ENCODE assay signal across 1 cellular context in the genomic region with DNA sequence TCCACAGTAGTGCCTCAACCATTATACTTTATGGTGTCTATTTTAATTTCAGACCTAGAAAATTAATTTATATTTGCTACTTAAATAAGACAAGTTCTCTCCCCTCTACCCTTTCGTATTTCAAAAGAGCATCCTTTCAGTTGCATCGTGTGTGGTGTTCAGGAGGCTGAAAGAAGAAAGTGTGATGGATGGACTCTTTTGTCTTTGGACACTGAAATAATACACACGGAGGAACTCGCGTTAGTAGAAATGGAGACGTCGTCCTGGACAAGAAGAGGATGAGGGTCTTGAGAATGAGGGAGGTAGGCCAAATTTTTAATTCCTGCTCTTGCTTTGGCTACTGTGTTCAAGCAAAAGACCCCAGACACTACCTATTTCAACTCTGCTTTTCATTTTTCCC.
TF ChIP-seq lines count a peak whose summit lies in the region.

No MANE protein-coding gene starts in this region.

TF ChIP-seq in IMR-90, 13 proteins besides CTCF, POLR2A, EP300 and RAD21 (continued from another document):
- no peak for TF ChIP-seq RCOR1 (IDR thresholded peaks at IDR 0.05; ENCODE audit: insufficient replicate concordance, low read length)
- no peak for TF ChIP-seq FOS (IDR thresholded peaks at IDR 0.05; ENCODE audit: low read depth, low read length)
- TF ChIP-seq CHD1 (IDR thresholded peaks at IDR 0.05; ENCODE audit: low read depth, low read length), result no peak
- TF ChIP-seq, protein P1, sequence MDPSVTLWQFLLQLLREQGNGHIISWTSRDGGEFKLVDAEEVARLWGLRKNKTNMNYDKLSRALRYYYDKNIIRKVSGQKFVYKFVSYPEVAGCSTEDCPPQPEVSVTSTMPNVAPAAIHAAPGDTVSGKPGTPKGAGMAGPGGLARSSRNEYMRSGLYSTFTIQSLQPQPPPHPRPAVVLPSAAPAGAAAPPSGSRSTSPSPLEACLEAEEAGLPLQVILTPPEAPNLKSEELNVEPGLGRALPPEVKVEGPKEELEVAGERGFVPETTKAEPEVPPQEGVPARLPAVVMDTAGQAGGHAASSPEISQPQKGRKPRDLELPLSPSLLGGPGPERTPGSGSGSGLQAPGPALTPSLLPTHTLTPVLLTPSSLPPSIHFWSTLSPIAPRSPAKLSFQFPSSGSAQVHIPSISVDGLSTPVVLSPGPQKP (IDR thresholded peaks at IDR 0.05; ENCODE audit: borderline replicate concordance, low read depth, low read length), result no peak
